Comparison of ENCODE assay signal across 25 cellular contexts in the genomic region with DNA sequence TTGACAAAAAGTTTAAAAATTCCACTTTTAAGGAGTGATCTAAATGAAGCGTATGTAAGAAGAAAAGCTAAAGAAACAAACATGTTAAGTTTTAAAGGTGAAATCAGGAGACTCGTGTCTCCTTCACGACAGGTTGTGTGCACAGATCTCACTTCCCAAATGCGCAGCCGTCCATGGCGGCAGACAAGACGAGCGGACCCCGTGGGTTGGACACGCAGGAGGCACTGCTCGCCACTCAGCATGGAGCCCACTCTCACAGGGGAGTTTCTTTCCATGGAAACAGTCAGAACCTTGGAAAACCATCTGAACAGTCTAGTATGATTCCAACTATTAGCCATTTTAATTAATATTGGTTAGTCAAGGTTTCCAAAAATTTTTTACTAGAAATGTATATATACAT.
"Had no signal": no experiment of that assay in that cellular context is flagged by ENCODE, and none has a peak within 500 bp of the region (broad histone marks: within the 10 kb centered on the region; RNA-seq: fewer than 3 reads in every experiment).

No MANE protein-coding gene starts in this region.

- H3K36me3 ChIP-seq: colonic mucosa, gastrocnemius medialis had no signal

- H3K9me3 Mint-ChIP-seq: dendritic cell treated with granulocyte-macrophage colony-stimulating factor and Interleukin-4, amounts not matched to agents 40 ng/mL and 50 ng/mL, for 4 days; effector memory CD8-positive, alpha-beta T cell had no signal

- H3K4me3 Mint-ChIP-seq: dendritic cell treated with granulocyte-macrophage colony-stimulating factor and Interleukin-4, amounts not matched to agents 40 ng/mL and 50 ng/mL, for 4 days; effector memory CD8-positive, alpha-beta T cell; endodermal cell had no signal

- H3K4me1 ChIP-seq: colonic mucosa, foreskin keratinocyte, gastrocnemius medialis had no signal

- H3K4me3 ChIP-seq: colonic mucosa, coronary artery, gastrocnemius medialis, heart right ventricle had no signal

- H3K9me3 ChIP-seq: colonic mucosa, esophagus muscularis mucosa, esophagus squamous epithelium, gastrocnemius medialis, gastroesophageal sphincter, heart left ventricle, heart right ventricle had no signal

- DNase-seq: colonic mucosa; cortex of kidney; dermis blood vessel endothelial cell; dorsolateral prefrontal cortex; effector CD4-positive, alpha-beta T cell; effector CD8-positive, alpha-beta T cell; effector memory CD4-positive, alpha-beta T cell; effector memory CD8-positive, alpha-beta T cell; endodermal cell; erythroblast; esophagus squamous epithelium; foreskin fibroblast; foreskin keratinocyte; foreskin melanocyte; gastrocnemius medialis; glutamatergic neuron; head of caudate nucleus; heart left ventricle; heart right ventricle had no signal

- ATAC-seq: effector memory CD8-positive, alpha-beta T cell; esophagus mucosa; foreskin keratinocyte; gastrocnemius medialis; gastroesophageal sphincter; heart left ventricle; heart right ventricle had no signal

- H3K27me3 Mint-ChIP-seq: dendritic cell treated with granulocyte-macrophage colony-stimulating factor and Interleukin-4, amounts not matched to agents 40 ng/mL and 50 ng/mL, for 4 days; effector memory CD8-positive, alpha-beta T cell had no signal

- H3K27me3 ChIP-seq: colonic mucosa, dorsolateral prefrontal cortex, esophagus muscularis mucosa, esophagus squamous epithelium, foreskin keratinocyte, gastrocnemius medialis, gastroesophageal sphincter, heart left ventricle, heart right ventricle had no signal

- H3K27ac Mint-ChIP-seq: endodermal cell had no signal

- H3K27ac ChIP-seq: colonic mucosa, coronary artery, epithelial cell of prostate, foreskin keratinocyte had no signal
